ENCODE assay signal across 13 cellular contexts in the genomic region with DNA sequence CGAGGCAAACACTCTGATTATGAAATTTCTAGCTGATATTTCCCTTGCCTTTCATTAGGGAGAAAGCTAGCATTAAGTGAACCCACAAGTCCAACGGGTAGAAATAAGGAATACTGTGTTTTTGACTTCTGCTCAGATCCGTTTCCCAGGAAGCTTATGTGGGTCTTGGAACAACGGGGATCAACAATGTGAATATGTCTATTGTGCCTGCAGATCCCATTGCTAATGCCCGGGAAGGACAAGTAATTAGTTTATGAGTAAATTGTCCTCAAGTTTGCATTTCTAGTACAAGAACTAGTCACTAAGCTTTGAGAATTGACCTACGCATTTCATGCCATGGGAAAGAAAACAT.
DNase-seq lines count a peak whose midpoint lies in the region; ATAC-seq and TF ChIP-seq lines count a peak whose summit lies in the region.
"Had no signal": no experiment of that assay in that cellular context is flagged by ENCODE, and none has a peak within 500 bp of the region (broad histone marks: within the 10 kb centered on the region; RNA-seq: fewer than 3 reads in every experiment).

No MANE protein-coding gene starts in this region.

- H3K4me1 ChIP-seq in CD4-positive, alpha-beta memory T cell (ENCODE audit: insufficient read depth, low read length): peaks cover 50% of the 10 kb centered on the region
- peaks cover 81% of the 10 kb centered on the region for H3K4me1 ChIP-seq in Loucy (ENCODE audit: insufficient read depth, low read length, poor library complexity, severe bottlenecking)
- peaks cover 21% of the 10 kb centered on the region for H3K4me1 ChIP-seq in osteoblast (ENCODE audit: insufficient read depth, low read length)
- no peaks in the 10 kb centered on the region for H3K4me1 ChIP-seq in trophoblast cell (ENCODE audit: control insufficient read depth in 1 of 2, insufficient read depth in 2 of 2, low read length in 2 of 2)
- H3K4me1 ChIP-seq: testis had no signal

- in situ Hi-C loops in brain microvascular endothelial cell (cut with HindIII; ENCODE audit: low pct_ligation_motif_present, low sequenced_read_pairs): no loop called here

- no peaks in the 10 kb centered on the region for H3K27me3 ChIP-seq in CD4-positive, alpha-beta memory T cell (ENCODE audit: insufficient read depth, low read length)
- H3K27me3 ChIP-seq in Loucy (ENCODE audit: insufficient read depth, low read length, poor library complexity, severe bottlenecking): no peaks in the 10 kb centered on the region
- H3K27me3 ChIP-seq in brain microvascular endothelial cell (replicated peaks): peaks cover 5% of the 10 kb centered on the region
- peaks cover 21% of the 10 kb centered on the region for H3K27me3 ChIP-seq in osteoblast (ENCODE audit: insufficient read depth, low read length)
- H3K27me3 ChIP-seq in trophoblast cell (ENCODE audit: insufficient read depth, low read length): peaks cover 1% of the 10 kb centered on the region
- H3K27me3 ChIP-seq: right lobe of liver, testis had no signal

- intact Hi-C loops in CD4-positive, alpha-beta memory T cell (cut with micrococcal nuclease): no loop called here

- no peak overlapping the region for H3K18ac ChIP-seq in trophoblast cell (ENCODE audit: low read length)

- CTCF ChIA-PET in CD4-positive, alpha-beta memory T cell (lab: Charles Lee; ENCODE audit: partially characterized antibody): interaction anchor here (0.5 to 3.2 kb wide), 4 partner anchors 9 to 1051 kb away, joined by 3 to 15 read pairs (median 4); no protein-coding TSS in a partner anchor

- H3K79me1 ChIP-seq in trophoblast cell (ENCODE audit: low read length): no peaks in the 10 kb centered on the region

- WGBS in trophoblast cell (ENCODE audit: extremely low coverage, insufficient coverage, insufficient read length): no CpG with 5 or more reads among the region's 6 CpGs

- H2AK5ac ChIP-seq in trophoblast cell (ENCODE audit: low read length): no peak overlapping the region

- no peak overlapping the region for H2BK120ac ChIP-seq in trophoblast cell (ENCODE audit: insufficient read depth, low read length, poor library complexity)

- H3K27ac Mint-ChIP-seq in CD4-positive, alpha-beta memory T cell: peak overlapping the region in 2 of 7 donors; percentile 18 to 57

- peak overlapping the region in 5 of 8 donors; percentile 20 to 60 (median 48) for H3K4me3 Mint-ChIP-seq in CD4-positive, alpha-beta memory T cell

- H4K20me1 ChIP-seq in Loucy (ENCODE audit: insufficient read depth, low read length, poor library complexity, severe bottlenecking) (no peaks in the 10 kb centered on the region), osteoblast (ENCODE audit: insufficient read depth, low read length) (no peaks in the 10 kb centered on the region)

- H2BK12ac ChIP-seq in trophoblast cell (ENCODE audit: low read length): no peak overlapping the region

- no peak overlapping the region for H3K27ac ChIP-seq in CD4-positive, alpha-beta memory T cell (ENCODE audit: low read depth, low read length)
- no peak overlapping the region for H3K27ac ChIP-seq in brain microvascular endothelial cell
- H3K27ac ChIP-seq in osteoblast (ENCODE audit: low read depth, low read length): peak overlapping the region; percentile 22
- H3K27ac ChIP-seq in trophoblast cell (ENCODE audit: low read depth, low read length): no peak overlapping the region
- H3K27ac ChIP-seq: dorsolateral prefrontal cortex, right lobe of liver, testis had no signal

- no peak for DNase-seq in CD4-positive, alpha-beta memory T cell
- DNase-seq in brain microvascular endothelial cell (no peak), osteoblast (ENCODE audit: insufficient read length, low spot score, missing footprints) (no peak), cerebellar cortex (ENCODE audit: low spot score) (no peak), NCI-H1092 treated with DMSO at 0.1 percent for 48 hours (lab: John Stamatoyannopoulos, UW) (no peak), trophoblast cell (no peak)
- DNase-seq: DMS 273 treated with DMSO at 0.1 percent for 48 hours, dorsolateral prefrontal cortex, testis had no signal

- no peak overlapping the region for H3K4me3 ChIP-seq in CD4-positive, alpha-beta memory T cell (ENCODE audit: low read length in 2 of 2)
- H3K4me3 ChIP-seq in Loucy (ENCODE audit: low read length, poor library complexity, severe bottlenecking) (peak overlapping the region; percentile 72), brain microvascular endothelial cell (ENCODE audit: low read depth, low read length) (peak overlapping the region; percentile 39), osteoblast (ENCODE audit: insufficient read depth, low read length) (peak overlapping the region; percentile 59), trophoblast cell (ENCODE audit: low read depth, low read length) (no peak overlapping the region)
- H3K4me3 ChIP-seq: right lobe of liver, testis had no signal

- no peaks in the 10 kb centered on the region for H3K9me3 ChIP-seq in CD4-positive, alpha-beta memory T cell (ENCODE audit: control insufficient read depth in 1 of 2, low read length in 2 of 2)
- H3K9me3 ChIP-seq in Loucy (ENCODE audit: insufficient read depth, low read depth, low read length) (no peaks in the 10 kb centered on the region), osteoblast (ENCODE audit: low read depth, low read length) (no peaks in the 10 kb centered on the region), trophoblast cell (ENCODE audit: insufficient read depth, low read depth, low read length) (peaks cover 5% of the 10 kb centered on the region)
- H3K9me3 ChIP-seq: right lobe of liver, testis had no signal

- ATAC-seq in GM21423 (IDR thresholded peaks at IDR 0.05; ENCODE audit: unreplicated experiment): no peak
- ATAC-seq: Right ventricle myocardium inferior had no signal

- no peak overlapping the region for H4K8ac ChIP-seq in trophoblast cell (ENCODE audit: low read depth, low read length)

- no peaks in the 10 kb centered on the region for H3K36me3 ChIP-seq in CD4-positive, alpha-beta memory T cell (ENCODE audit: insufficient read depth, low read length)
- no peaks in the 10 kb centered on the region for H3K36me3 ChIP-seq in Loucy (ENCODE audit: insufficient read depth, low read length)
- no peaks in the 10 kb centered on the region for H3K36me3 ChIP-seq in brain microvascular endothelial cell (replicated peaks)
- no peaks in the 10 kb centered on the region for H3K36me3 ChIP-seq in osteoblast (ENCODE audit: insufficient read depth, low read length)
- no peaks in the 10 kb centered on the region for H3K36me3 ChIP-seq in trophoblast cell (ENCODE audit: control insufficient read depth in 1 of 2, insufficient read depth in 2 of 2, low read length in 2 of 2)
- H3K36me3 ChIP-seq: right lobe of liver had no signal

- H3K27me3 Mint-ChIP-seq in CD4-positive, alpha-beta memory T cell: no peaks in the 10 kb centered on the region

- no peak overlapping the region for H3K4ac ChIP-seq in trophoblast cell (ENCODE audit: low read depth, low read length)

- H2AFZ ChIP-seq in Loucy (ENCODE audit: low read length) (peak overlapping the region; percentile 23; the same call in 1 of the 2 replicates), osteoblast (ENCODE audit: low read length) (peak overlapping the region; percentile 61), trophoblast cell (ENCODE audit: insufficient read depth, low read length, poor library complexity) (no peak overlapping the region)

- TF ChIP-seq CTCF in Loucy (conservative IDR thresholded peaks at IDR 0.05; ENCODE audit: low read length): no peak
- TF ChIP-seq CTCF in brain microvascular endothelial cell (IDR thresholded peaks at IDR 0.05; ENCODE audit: low read depth, low read length, missing control alignments): no peak
- no peak for TF ChIP-seq CTCF in osteoblast (IDR thresholded peaks at IDR 0.05; ENCODE audit: extremely low read depth, low read depth, low read length)

- no peaks in the 10 kb centered on the region for H3F3A ChIP-seq in Loucy (ENCODE audit: low read depth)

- no peak overlapping the region for H4K12ac ChIP-seq in trophoblast cell (ENCODE audit: low read depth, low read length)

- no peak overlapping the region for H4K91ac ChIP-seq in trophoblast cell (ENCODE audit: low read depth, low read length)

- POLR2A ChIA-PET in CD4-positive, alpha-beta memory T cell (lab: Charles Lee; ENCODE audit: partially characterized antibody): interaction anchor here (0.8 to 4.8 kb wide), 8 partner anchors 8 to 431 kb away, joined by 3 to 24 read pairs (median 4); no protein-coding TSS in a partner anchor

- H3K36me3 Mint-ChIP-seq in CD4-positive, alpha-beta memory T cell: peaks cover 0 to 4% of the 10 kb centered on the region in 2 donors

- no peaks in the 10 kb centered on the region for H3K9me2 ChIP-seq in Loucy (replicated peaks; ENCODE audit: low read depth, low read length)

- no peak overlapping the region for H3K14ac ChIP-seq in trophoblast cell (ENCODE audit: low read length)

- no peak overlapping the region for H2BK5ac ChIP-seq in trophoblast cell (ENCODE audit: low read depth, low read length, poor library complexity)

- no peak overlapping the region for H3K23ac ChIP-seq in trophoblast cell (ENCODE audit: low read length)

- H3K79me2 ChIP-seq in Loucy (ENCODE audit: insufficient read depth, low read length): peaks cover 41% of the 10 kb centered on the region
- no peaks in the 10 kb centered on the region for H3K79me2 ChIP-seq in osteoblast (ENCODE audit: insufficient read depth, low read length)
- no peaks in the 10 kb centered on the region for H3K79me2 ChIP-seq in trophoblast cell (ENCODE audit: control insufficient read depth, insufficient read depth, low read length, poor library complexity)

- peaks cover 48 to 65% (median 54%) of the 10 kb centered on the region in 4 donors for H3K4me1 Mint-ChIP-seq in CD4-positive, alpha-beta memory T cell

- H3K9ac ChIP-seq in Loucy (ENCODE audit: low read depth, low read length, poor library complexity, severe bottlenecking) (peak overlapping the region; percentile 68), trophoblast cell (ENCODE audit: low read length) (no peak overlapping the region)

- H3K4me2 ChIP-seq in Loucy (ENCODE audit: low read depth, low read length, poor library complexity, severe bottlenecking) (peak overlapping the region; percentile 92), osteoblast (ENCODE audit: insufficient read depth, low read length) (peak overlapping the region; percentile 86), trophoblast cell (ENCODE audit: low read length) (no peak overlapping the region)

- peaks cover 0 to 3% (median 0%) of the 10 kb centered on the region in 8 donors for H3K9me3 Mint-ChIP-seq in CD4-positive, alpha-beta memory T cell

Comparison
In these comparisons a context has a peak if more than half of its experiments do, and no peak if none do; other contexts are left out.
1. H3K4me3 ChIP-seq: peak in Loucy (single experiment), brain microvascular endothelial cell (single experiment) and osteoblast (single experiment); none in CD4-positive, alpha-beta memory T cell (0 of 2) and trophoblast cell (single experiment).